Comparison of ENCODE assay signal across 11 cellular contexts in the genomic region with DNA sequence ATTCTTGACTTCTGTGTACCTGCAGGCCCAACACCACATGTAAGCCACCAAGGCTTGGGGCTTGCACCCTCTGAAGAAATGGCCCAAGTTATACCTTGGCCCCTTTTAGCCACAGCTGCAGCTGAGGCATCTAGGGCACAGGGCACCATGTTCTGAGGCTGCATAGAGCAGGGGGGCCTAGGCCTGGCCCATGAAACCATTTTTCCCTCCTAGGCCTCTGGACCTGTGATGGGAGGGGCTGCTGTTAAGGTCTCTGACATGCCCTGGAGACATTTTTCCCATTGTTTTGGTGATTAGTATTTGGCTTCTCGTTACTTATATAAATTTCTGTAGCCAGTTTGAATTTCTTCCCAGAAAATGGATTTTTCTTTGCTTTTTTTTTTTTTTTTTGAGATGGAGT.
"Had no signal": no experiment of that assay in that cellular context is flagged by ENCODE, and none has a peak within 500 bp of the region (broad histone marks: within the 10 kb centered on the region; RNA-seq: fewer than 3 reads in every experiment).

No MANE protein-coding gene starts in this region.

- H3K27ac ChIP-seq: GM23248 had no signal

- H2AFZ ChIP-seq: GM23248, GM23338 had no signal

- ATAC-seq: GM23338, HCT116 had no signal

- FAIRE-seq: H1, H54 had no signal

- DNase-seq: GM23248, GOT3, H7, H9, HCEC 1CT, HFFc6 had no signal

- H3K4me3 ChIP-seq: GM23248, GM23338, HAP-1 had no signal

- H3K36me3 ChIP-seq: HAP-1 had no signal

- H3K9ac ChIP-seq: GM23248 had no signal

- H3K4me2 ChIP-seq: GM23338 had no signal
